10 cellular contexts compared by ENCODE assay signal in genomic region chr5:172197775-172198174, GRCh38. TPM values are rescaled to one million over a fixed set of nuclear protein-coding genes. Genes with fewer than 3 reads are reported as not detected.
"Had no signal": no experiment of that assay in that cellular context is flagged by ENCODE, and none has a peak within 500 bp of the region (broad histone marks: within the 10 kb centered on the region; RNA-seq: fewer than 3 reads in every experiment).

No MANE protein-coding gene starts in this region.

RNA-seq across cellular contexts. Expression of gene EFCAB9, which starts 3.8 kb away (rescaled TPM):
- total RNA-seq: LHCN-M2, MCF 10A, NCI-H460, OCI-LY7, PC-9, Right ventricle myocardium inferior, RPMI7951, SJCRH30, SK-MEL-5, T-cell had no signal
